In the genomic region with DNA sequence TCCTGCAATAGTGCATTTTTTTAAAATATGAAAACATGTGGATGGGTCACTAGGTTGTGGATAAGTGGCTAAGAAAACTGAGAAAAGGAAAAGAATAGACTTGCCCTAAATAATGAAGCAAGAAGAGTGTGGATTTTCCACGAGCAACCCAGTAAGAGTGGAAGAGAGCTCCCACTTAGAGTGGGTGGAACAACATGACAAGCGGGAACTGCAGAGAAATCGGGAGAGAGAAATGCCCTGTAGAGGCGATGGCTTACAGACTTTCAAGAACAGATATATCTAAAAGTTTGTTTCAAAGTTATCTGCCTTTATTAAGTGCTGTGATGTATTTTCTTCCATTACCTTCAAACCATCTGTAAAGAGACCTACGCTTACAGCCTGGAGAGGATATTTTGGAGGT, we compare ENCODE assay signal across 18 cellular contexts. TPM values are rescaled to one million over a fixed set of nuclear protein-coding genes. Genes with fewer than 3 reads are reported as not detected.
DNase-seq lines count a peak whose midpoint lies in the region; ATAC-seq and TF ChIP-seq lines count a peak whose summit lies in the region.
"Had no signal": no experiment of that assay in that cellular context is flagged by ENCODE, and none has a peak within 500 bp of the region (broad histone marks: within the 10 kb centered on the region; RNA-seq: fewer than 3 reads in every experiment).

No MANE protein-coding gene starts in this region.

- 0 out of 2 replicates have a peak, but pooled peaks cover 8% of the 10 kb centered on the region for H3F3A ChIP-seq in MM.1S (ENCODE audit: insufficient read depth, low read length)

- no peak for DNase-seq in MM.1S
- peak; percentile 13 for DNase-seq in putamen (ENCODE audit: low spot score)
- no peak for DNase-seq in HT-29 (ENCODE audit: low spot score)
- no peak for DNase-seq in central memory CD4-positive, alpha-beta T cell
- no peak for DNase-seq in AG08396 (ENCODE audit: low spot score)
- DNase-seq: AML-193; BE2C; Caco-2; CD4-positive, CD25-positive, alpha-beta regulatory T cell; CD8-positive, alpha-beta T cell; DMS153; DND-41; GOT3; H7; HCEC 1CT had no signal

- no peak for TF ChIP-seq CTCF in MM.1S (IDR thresholded peaks at IDR 0.05; ENCODE audit: low read length)

- H3K4me2 ChIP-seq in MM.1S (ENCODE audit: low read depth, low read length): peak overlapping the region; percentile 52

- H3K27ac ChIP-seq in MM.1S (ENCODE audit: low read length) (no peak overlapping the region), iPS-20b (ENCODE audit: low read length) (no peak overlapping the region)
- H3K27ac ChIP-seq: C4-2B had no signal

- H3K27me3 ChIP-seq in MM.1S (replicated peaks; ENCODE audit: insufficient read depth, low read length) (no peaks in the 10 kb centered on the region), iPS-20b (ENCODE audit: insufficient read depth, low read length) (no peaks in the 10 kb centered on the region)
- H3K27me3 ChIP-seq: BE2C had no signal

- no peak overlapping the region; the same call in 1 of the 2 replicates for H2AFZ ChIP-seq in MM.1S (ENCODE audit: low read length)

- H3K9me2 ChIP-seq in MM.1S (replicated peaks; ENCODE audit: insufficient read depth, low read length): no peaks in the 10 kb centered on the region

- H3K79me2 ChIP-seq in MM.1S (ENCODE audit: low read length): no peaks in the 10 kb centered on the region

- H4K20me1 ChIP-seq in MM.1S (ENCODE audit: insufficient read depth, low read length): no peaks in the 10 kb centered on the region

- ATAC-seq in HG03432 (IDR thresholded peaks at IDR 0.05; ENCODE audit: unreplicated experiment): no peak
- ATAC-seq: CD8-positive, alpha-beta T cell had no signal

- H3K36me3 ChIP-seq in MM.1S (replicated peaks; ENCODE audit: insufficient read depth, low read length) (no peaks in the 10 kb centered on the region), iPS-20b (ENCODE audit: insufficient read depth, low read depth, low read length) (no peaks in the 10 kb centered on the region)
- H3K36me3 ChIP-seq: BE2C had no signal

- 0 out of 2 replicates have a peak overlapping the region, but pooled peaks have one; percentile 11 for H3K4me3 ChIP-seq in MM.1S (ENCODE audit: low read length)
- H3K4me3 ChIP-seq in iPS-20b (ENCODE audit: low read length): no peak overlapping the region

- H3K9ac ChIP-seq in MM.1S (ENCODE audit: low read length) (no peak overlapping the region), iPS-20b (ENCODE audit: low read depth, low read length) (peak overlapping the region; percentile 4; the same call in 1 of the 2 replicates)

- H3K9me3 ChIP-seq in MM.1S (replicated peaks; ENCODE audit: insufficient read depth, low read length) (no peaks in the 10 kb centered on the region), iPS-20b (ENCODE audit: insufficient read depth, low read depth, low read length) (peaks cover 4% of the 10 kb centered on the region; the same call in 1 of the 2 replicates)
- H3K9me3 ChIP-seq: BE2C had no signal

- H3K4me1 ChIP-seq in MM.1S (ENCODE audit: low read length) (peaks cover 17% of the 10 kb centered on the region), iPS-20b (ENCODE audit: insufficient read depth, low read length) (peaks cover 23% of the 10 kb centered on the region; the same call in 1 of the 2 replicates)
- H3K4me1 ChIP-seq: BE2C, Caco-2 had no signal

RNA-seq across cellular contexts. Expression of gene NRG3, which starts 26.1 kb away (rescaled TPM):
- total RNA-seq in HT-29 (2014; rRNA removed; shearing (Covaris generic)): not detected in 2 replicates
- total RNA-seq: CD4-positive, CD25-positive, alpha-beta regulatory T cell; CD8-positive, alpha-beta T cell had no signal
